13 cellular contexts compared by ENCODE assay signal in the genomic region with DNA sequence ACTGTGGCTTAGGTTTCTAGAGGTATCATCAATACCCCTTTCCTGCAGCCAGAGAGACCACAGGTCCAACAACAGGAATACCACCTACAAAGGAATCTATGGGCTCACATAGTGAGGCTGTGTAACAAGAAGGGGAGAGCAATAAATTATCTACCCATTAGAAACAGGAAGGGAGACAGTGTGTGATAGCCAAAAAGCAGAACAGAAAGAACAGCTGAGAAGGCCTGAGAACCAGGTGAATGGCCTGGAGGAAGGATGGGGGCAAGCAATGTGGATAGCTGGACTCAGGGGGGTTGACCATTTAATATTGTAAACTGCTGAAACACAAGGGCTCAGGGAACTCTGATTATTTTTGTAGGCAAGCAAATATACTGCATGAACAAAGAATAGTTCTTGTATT.
DNase-seq lines count a peak whose midpoint lies in the region; ATAC-seq and TF ChIP-seq lines count a peak whose summit lies in the region.
"Had no signal": no experiment of that assay in that cellular context is flagged by ENCODE, and none has a peak within 500 bp of the region (broad histone marks: within the 10 kb centered on the region; RNA-seq: fewer than 3 reads in every experiment).

No MANE protein-coding gene starts in this region.

- H3K36me3 ChIP-seq in ACC112 (ENCODE audit: insufficient read depth, low read length) (no peaks in the 10 kb centered on the region), left lung (no peaks in the 10 kb centered on the region)

- POLR2A ChIA-PET in HEK293T (lab: Yijun Ruan, JAX), result no interaction called here

- peak; percentile 93 for ATAC-seq in GM19324 (IDR thresholded peaks at IDR 0.05; ENCODE audit: low FRiP score, unreplicated experiment)
- ATAC-seq in HG02678 (IDR thresholded peaks at IDR 0.05; ENCODE audit: unreplicated experiment), result peak; percentile 91
- peak; percentile 88 for ATAC-seq in HG03520 (IDR thresholded peaks at IDR 0.05; ENCODE audit: unreplicated experiment)
- no peak for ATAC-seq in left lung
- ATAC-seq: K562; naive thymus-derived CD8-positive, alpha-beta T cell had no signal

- no peaks in the 10 kb centered on the region for H3K79me2 ChIP-seq in ACC112 (ENCODE audit: control insufficient read depth, insufficient read depth, low read length, unreplicated experiment)

- DNase-seq in HEK293T (ENCODE audit: extremely low spot score) (no peak), NCI-H1694 (lab: John Stamatoyannopoulos, UW) (no peak), left lung (no peak)
- no peak for DNase-seq in activated CD4-positive, CD25-positive, alpha-beta regulatory T cell treated with anti-CD3 and anti-CD28 coated beads, Interleukin-2, amount 50 U/mL, for 72 hours
- DNase-seq: cortex of kidney; head of caudate nucleus; naive thymus-derived CD8-positive, alpha-beta T cell; T-helper 2 cell had no signal

- CTCF ChIA-PET in HEK293T (lab: Yijun Ruan, JAX), result interaction anchor here (0.5 kb wide), 1 partner anchor 608 kb away, joined by 3 read pairs; no protein-coding TSS in a partner anchor

- H3K4me3 ChIP-seq in ACC112 (ENCODE audit: low read depth, low read length) (no peak overlapping the region), left lung (no peak overlapping the region)
- H3K4me3 ChIP-seq: K562 had no signal

- peak overlapping the region; percentile 66 for H2AFZ ChIP-seq in ACC112 (ENCODE audit: low read length, unreplicated experiment)

- H3K27me3 ChIP-seq in ACC112 (ENCODE audit: insufficient read depth, low read length) (no peaks in the 10 kb centered on the region), left lung (no peaks in the 10 kb centered on the region)

- no peaks in the 10 kb centered on the region for H3K9me3 ChIP-seq in left lung

- H3K4me1 ChIP-seq in ACC112 (ENCODE audit: control insufficient read depth, insufficient read depth, low read length, unreplicated experiment) (peaks cover 16% of the 10 kb centered on the region), left lung (no peaks in the 10 kb centered on the region)

- intact Hi-C loops in left lung (cut with DNase I), result no loop called here

- TF ChIP-seq CTCF in left lung (IDR thresholded peaks at IDR 0.05), result no peak

- H3K27ac ChIP-seq in ACC112 (ENCODE audit: low read depth, low read length), result no peak overlapping the region
- H3K27ac ChIP-seq in left lung, result no peak overlapping the region

TF ChIP-seq in HEK293T, 16 proteins besides CTCF, POLR2A, EP300 and RAD21:
- TF ChIP-seq LEF1 (IDR thresholded peaks at IDR 0.05; ENCODE audit: borderline replicate concordance) (no peak), FOXK2 (IDR thresholded peaks at IDR 0.05) (no peak), FOXM1 (IDR thresholded peaks at IDR 0.05; ENCODE audit: borderline replicate concordance) (no peak), CTBP1 (IDR thresholded peaks at IDR 0.05; ENCODE audit: borderline replicate concordance) (no peak), ELF4 (IDR thresholded peaks at IDR 0.05) (no peak), L3MBTL2 (conservative IDR thresholded peaks at IDR 0.05) (no peak), TARDBP (IDR thresholded peaks at IDR 0.05) (no peak), ZNF384 (IDR thresholded peaks at IDR 0.05) (no peak), HDGF (IDR thresholded peaks at IDR 0.05; ENCODE audit: borderline replicate concordance) (no peak), SP1 (IDR thresholded peaks at IDR 0.05) (no peak)
- TF ChIP-seq, protein P1, sequence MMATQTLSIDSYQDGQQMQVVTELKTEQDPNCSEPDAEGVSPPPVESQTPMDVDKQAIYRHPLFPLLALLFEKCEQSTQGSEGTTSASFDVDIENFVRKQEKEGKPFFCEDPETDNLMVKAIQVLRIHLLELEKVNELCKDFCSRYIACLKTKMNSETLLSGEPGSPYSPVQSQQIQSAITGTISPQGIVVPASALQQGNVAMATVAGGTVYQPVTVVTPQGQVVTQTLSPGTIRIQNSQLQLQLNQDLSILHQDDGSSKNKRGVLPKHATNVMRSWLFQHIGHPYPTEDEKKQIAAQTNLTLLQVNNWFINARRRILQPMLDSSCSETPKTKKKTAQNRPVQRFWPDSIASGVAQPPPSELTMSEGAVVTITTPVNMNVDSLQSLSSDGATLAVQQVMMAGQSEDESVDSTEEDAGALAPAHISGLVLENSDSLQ (IDR thresholded peaks at IDR 0.05), result no peak
